In the genomic region with DNA sequence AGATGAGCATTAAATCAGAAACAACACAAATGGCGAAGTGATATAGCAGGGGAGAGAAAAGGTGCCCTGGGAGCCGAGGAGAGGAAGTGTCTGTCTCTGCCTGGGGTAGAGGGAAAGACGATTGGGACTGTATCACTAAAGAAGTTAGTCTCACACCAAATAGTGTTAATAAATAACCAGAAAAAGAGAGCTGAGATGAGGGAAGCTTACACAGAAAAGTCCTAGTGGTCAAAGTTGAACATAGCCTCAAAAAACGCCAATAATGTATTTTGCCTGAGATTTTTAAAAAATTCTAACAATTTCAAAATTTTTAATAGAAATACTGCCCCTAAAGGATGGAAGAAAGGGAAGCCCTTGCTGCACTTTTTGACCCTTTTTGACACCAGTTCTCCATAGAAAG, we compare ENCODE assay signal across 29 cellular contexts.
DNase-seq lines count a peak whose midpoint lies in the region; ATAC-seq, FAIRE-seq and TF ChIP-seq lines count a peak whose summit lies in the region.
"Had no signal": no experiment of that assay in that cellular context is flagged by ENCODE, and none has a peak within 500 bp of the region (broad histone marks: within the 10 kb centered on the region; RNA-seq: fewer than 3 reads in every experiment).

No MANE protein-coding gene starts in this region.

- H3K9me3 ChIP-seq in SJSA1 (replicated peaks) (no peaks in the 10 kb centered on the region), kidney (ENCODE audit: control insufficient read depth in 1 of 2, low read length in 2 of 2) (no peaks in the 10 kb centered on the region)
- H3K9me3 ChIP-seq: heart right ventricle, sigmoid colon, thyroid gland had no signal

- intact Hi-C loops in kidney (cut with DNase I) = no loop called here

- H3K36me3 Mint-ChIP-seq in HFFc6 (ENCODE audit: low read depth) = no peaks in the 10 kb centered on the region
- no peaks in the 10 kb centered on the region for H3K36me3 Mint-ChIP-seq in immature natural killer cell
- H3K36me3 Mint-ChIP-seq in stimulated activated memory B cell treated with anti-CD40 and anti-IgM and Interleukin-4, amounts not matched to agents 10 μg/mL and 1 μg/mL and 100 μg/mL, for 72 hours = no peaks in the 10 kb centered on the region
- H3K36me3 Mint-ChIP-seq: IgD-negative memory B cell; natural killer cell treated with Interleukin-12 subunit alpha and Interleukin-12 subunit beta and Interleukin-15 and Interleukin-18, amount 100 ng/mL, for 72 hours; WTC11 had no signal

- H3K27ac ChIP-seq in SJSA1 = peak overlapping the region; percentile 48; the same call in 1 of the 2 replicates
- H3K27ac ChIP-seq in kidney (ENCODE audit: low read depth in 2 of 2, low read length in 2 of 2) = no peak overlapping the region
- H3K27ac ChIP-seq: cardiac muscle cell, heart right ventricle, parathyroid adenoma, sigmoid colon, thyroid gland had no signal

- peak; percentile 8 for FAIRE-seq in kidney (lab: Jason Lieb, UNC)
- FAIRE-seq: H54 had no signal

- no peaks in the 10 kb centered on the region for H3K27me3 Mint-ChIP-seq in HFFc6 (ENCODE audit: insufficient read depth)
- no peaks in the 10 kb centered on the region for H3K27me3 Mint-ChIP-seq in immature natural killer cell (ENCODE audit: low read depth in 3 of 3)
- no peaks in the 10 kb centered on the region for H3K27me3 Mint-ChIP-seq in stimulated activated memory B cell treated with anti-CD40 and anti-IgM and Interleukin-4, amounts not matched to agents 10 μg/mL and 1 μg/mL and 100 μg/mL, for 72 hours
- H3K27me3 Mint-ChIP-seq: CD4-positive, alpha-beta T cell; dendritic cell treated with granulocyte-macrophage colony-stimulating factor and Interleukin-4, amounts not matched to agents 40 ng/mL and 50 ng/mL, for 4 days; natural killer cell treated with Interleukin-12 subunit alpha and Interleukin-12 subunit beta and Interleukin-15 and Interleukin-18, amount 100 ng/mL, for 72 hours; stimulated activated naive CD8-positive, alpha-beta T cell treated with anti-CD3 and anti-CD28 coated beads, Interleukin-15, amount 100 ng/mL, for 72 hours had no signal

- H3K4me1 Mint-ChIP-seq in HFFc6 (ENCODE audit: low read depth) = no peaks in the 10 kb centered on the region
- no peaks in the 10 kb centered on the region for H3K4me1 Mint-ChIP-seq in immature natural killer cell
- H3K4me1 Mint-ChIP-seq in stimulated activated memory B cell treated with anti-CD40 and anti-IgM and Interleukin-4, amounts not matched to agents 10 μg/mL and 1 μg/mL and 100 μg/mL, for 72 hours = no peaks in the 10 kb centered on the region
- H3K4me1 Mint-ChIP-seq: IgD-negative memory B cell; stimulated activated naive CD8-positive, alpha-beta T cell treated with anti-CD3 and anti-CD28 coated beads, Interleukin-15, amount 100 ng/mL, for 72 hours had no signal

- peak; percentile 35 for TF ChIP-seq CTCF in HFFc6 (IDR thresholded peaks at IDR 0.05)
- peak; percentile 1 for TF ChIP-seq CTCF in kidney (IDR thresholded peaks at IDR 0.05; ENCODE audit: borderline replicate concordance, extremely low read depth, insufficient read depth)
- peak; percentile 2 for TF ChIP-seq CTCF in retinal pigment epithelial cell (conservative IDR thresholded peaks at IDR 0.05; ENCODE audit: low read depth, low read length)

- no peaks in the 10 kb centered on the region for H3K27me3 ChIP-seq in SJSA1 (replicated peaks)
- H3K27me3 ChIP-seq: cardiac muscle cell, heart right ventricle, sigmoid colon, thyroid gland had no signal

- DNase-seq in HFFc6 (no peak), SJSA1 (ENCODE audit: low read depth in 1 of 2, low spot score in 2 of 2) (no peak), kidney (no peak), retinal pigment epithelial cell (ENCODE audit: low read depth) (no peak), immature natural killer cell (no peak)
- DNase-seq: activated CD4-positive, alpha-beta T cell treated with anti-CD3 and anti-CD28 coated beads, Interleukin-2, amount 50 U/mL, for 1 hour; activated naive CD4-positive, alpha-beta T cell treated with anti-CD3 and anti-CD28 coated beads, Interleukin-2, amount 50 U/mL, for 16 hours; amygdala; CD4-positive, alpha-beta T cell; heart right ventricle; NCI-H1105 treated with DMSO at 0.1 percent for 48 hours; NCI-H2029; NCI-H748 treated with DMSO at 0.1 percent for 48 hours; sigmoid colon; stimulated activated naive CD8-positive, alpha-beta T cell treated with anti-CD3 and anti-CD28 coated beads, Interleukin-15, amount 100 ng/mL, for 72 hours; SW 1271; T1000; thyroid gland had no signal

- ATAC-seq in esophagus mucosa = no peak
- ATAC-seq in HG03342 (IDR thresholded peaks at IDR 0.05; ENCODE audit: unreplicated experiment) = no peak
- ATAC-seq in stimulated activated memory B cell treated with anti-CD40 and anti-IgM and Interleukin-4, amounts not matched to agents 10 μg/mL and 1 μg/mL and 100 μg/mL, for 72 hours = no peak
- ATAC-seq: heart right ventricle; natural killer cell treated with Interleukin-12 subunit alpha and Interleukin-12 subunit beta and Interleukin-15 and Interleukin-18, amount 100 ng/mL, for 72 hours; stimulated activated naive CD8-positive, alpha-beta T cell treated with anti-CD3 and anti-CD28 coated beads, Interleukin-15, amount 100 ng/mL, for 72 hours; WTC11 had no signal

- H3K27ac Mint-ChIP-seq in HFFc6 = no peak overlapping the region
- H3K27ac Mint-ChIP-seq in immature natural killer cell = no peak overlapping the region
- no peak overlapping the region for H3K27ac Mint-ChIP-seq in stimulated activated memory B cell treated with anti-CD40 and anti-IgM and Interleukin-4, amounts not matched to agents 10 μg/mL and 1 μg/mL and 100 μg/mL, for 72 hours
- H3K27ac Mint-ChIP-seq: activated T-helper 1 cell treated with anti-CD3 and anti-CD28 coated beads, Interleukin-12 subunit alpha, Interleukin-12 subunit beta, Interleukin-2, Interleukin-4 antibody, amounts not matched to agents 30 ng/mL and 10 ng/mL and 1 ng/mL, durations not matched to agents 14 hours and 24 hours and 36 hours; CD4-positive, alpha-beta T cell; dendritic cell treated with granulocyte-macrophage colony-stimulating factor and Interleukin-4, amounts not matched to agents 40 ng/mL and 50 ng/mL, for 4 days; IgD-negative memory B cell; natural killer cell treated with Interleukin-12 subunit alpha and Interleukin-12 subunit beta and Interleukin-15 and Interleukin-18, amount 100 ng/mL, for 72 hours; stimulated activated naive CD8-positive, alpha-beta T cell treated with anti-CD3 and anti-CD28 coated beads, Interleukin-15, amount 100 ng/mL, for 72 hours; WTC11 had no signal

- peaks cover 51% of the 10 kb centered on the region for H3K4me1 ChIP-seq in SJSA1 (replicated peaks)
- peaks cover 0 to 3% of the 10 kb centered on the region in 2 donors for H3K4me1 ChIP-seq in kidney (ENCODE audit: control insufficient read depth in 1 of 2, insufficient read depth in 1 of 2, low read depth in 1 of 2, low read length in 2 of 2)
- H3K4me1 ChIP-seq: heart right ventricle, parathyroid adenoma, sigmoid colon, thyroid gland had no signal

- no peaks in the 10 kb centered on the region for H3K36me3 ChIP-seq in SJSA1
- H3K36me3 ChIP-seq in kidney (ENCODE audit: control insufficient read depth in 1 of 2, insufficient read depth in 2 of 2, low read length in 2 of 2) = no peaks in the 10 kb centered on the region
- H3K36me3 ChIP-seq: cardiac muscle cell, heart right ventricle, sigmoid colon, thyroid gland had no signal

- no peak overlapping the region for H3K9ac ChIP-seq in kidney (ENCODE audit: low read length in 2 of 2)
- H3K9ac ChIP-seq: parathyroid adenoma had no signal

- H3K4me3 Mint-ChIP-seq in HFFc6 = no peak overlapping the region
- H3K4me3 Mint-ChIP-seq in immature natural killer cell = no peak overlapping the region
- H3K4me3 Mint-ChIP-seq in stimulated activated memory B cell treated with anti-CD40 and anti-IgM and Interleukin-4, amounts not matched to agents 10 μg/mL and 1 μg/mL and 100 μg/mL, for 72 hours = no peak overlapping the region
- H3K4me3 Mint-ChIP-seq: activated T-helper 1 cell treated with anti-CD3 and anti-CD28 coated beads, Interleukin-12 subunit alpha, Interleukin-12 subunit beta, Interleukin-2, Interleukin-4 antibody, amounts not matched to agents 30 ng/mL and 10 ng/mL and 1 ng/mL, durations not matched to agents 14 hours and 24 hours and 36 hours; CD4-positive, alpha-beta T cell; dendritic cell treated with granulocyte-macrophage colony-stimulating factor and Interleukin-4, amounts not matched to agents 40 ng/mL and 50 ng/mL, for 4 days; IgD-negative memory B cell; natural killer cell treated with Interleukin-12 subunit alpha and Interleukin-12 subunit beta and Interleukin-15 and Interleukin-18, amount 100 ng/mL, for 72 hours; stimulated activated naive CD8-positive, alpha-beta T cell treated with anti-CD3 and anti-CD28 coated beads, Interleukin-15, amount 100 ng/mL, for 72 hours; WTC11 had no signal

- H3K4me3 ChIP-seq in SJSA1 (no peak overlapping the region), kidney (ENCODE audit: low read length in 2 of 2) (no peak overlapping the region), retinal pigment epithelial cell (ENCODE audit: low read length) (no peak overlapping the region)
- H3K4me3 ChIP-seq: cardiac muscle cell, heart right ventricle, sigmoid colon, thyroid gland had no signal

- peaks cover 20% of the 10 kb centered on the region; the same call in 1 of the 2 replicates for H3K9me3 Mint-ChIP-seq in HFFc6
- H3K9me3 Mint-ChIP-seq in immature natural killer cell = peaks cover 3 to 25% (median 7%) of the 10 kb centered on the region in 6 donors
- no peaks in the 10 kb centered on the region for H3K9me3 Mint-ChIP-seq in stimulated activated memory B cell treated with anti-CD40 and anti-IgM and Interleukin-4, amounts not matched to agents 10 μg/mL and 1 μg/mL and 100 μg/mL, for 72 hours
- H3K9me3 Mint-ChIP-seq: activated T-helper 1 cell treated with anti-CD3 and anti-CD28 coated beads, Interleukin-12 subunit alpha, Interleukin-12 subunit beta, Interleukin-2, Interleukin-4 antibody, amounts not matched to agents 30 ng/mL and 10 ng/mL and 1 ng/mL, durations not matched to agents 14 hours and 24 hours and 36 hours; CD4-positive, alpha-beta T cell; dendritic cell treated with granulocyte-macrophage colony-stimulating factor and Interleukin-4, amounts not matched to agents 40 ng/mL and 50 ng/mL, for 4 days; IgD-negative memory B cell; natural killer cell treated with Interleukin-12 subunit alpha and Interleukin-12 subunit beta and Interleukin-15 and Interleukin-18, amount 100 ng/mL, for 72 hours; WTC11 had no signal
